Comparison of ENCODE assay signal across 12 cellular contexts in the genomic region with DNA sequence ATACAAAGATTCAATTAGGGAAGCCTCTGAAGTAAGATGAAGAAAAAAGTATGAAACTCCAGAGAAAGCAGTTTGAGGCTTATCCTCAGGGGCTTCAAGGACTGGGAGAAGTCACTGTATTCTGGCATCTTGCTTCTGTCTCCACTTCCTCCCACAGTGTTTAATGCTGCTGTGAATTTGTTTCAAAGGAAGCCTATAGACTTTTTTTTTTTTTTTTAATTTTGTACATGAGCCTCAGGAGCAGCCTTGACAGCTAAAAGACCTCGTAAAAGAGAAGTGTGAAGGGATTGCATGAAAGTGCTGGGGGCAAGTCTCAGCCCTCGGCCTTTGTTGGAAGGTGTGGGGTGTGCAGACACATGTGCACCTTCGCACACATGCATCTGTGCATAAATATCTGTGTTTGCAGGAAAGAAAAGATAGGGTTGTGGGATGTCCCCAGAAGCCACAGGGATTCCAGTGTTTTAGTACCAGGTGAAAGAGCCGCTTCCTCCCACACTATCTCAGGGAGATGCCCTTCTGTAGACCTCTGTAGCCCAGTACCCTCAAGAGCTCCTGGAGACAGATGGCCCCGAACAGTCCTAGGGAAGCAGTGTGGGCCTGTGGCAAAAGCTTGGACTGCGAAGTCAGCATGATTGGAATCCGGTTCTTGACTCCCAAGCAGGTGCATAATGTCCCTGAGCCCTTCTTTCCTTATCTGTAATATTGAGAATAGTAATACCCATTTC.
DNase-seq lines count a peak whose midpoint lies in the region; ATAC-seq, FAIRE-seq and TF ChIP-seq lines count a peak whose summit lies in the region.
"Had no signal": no experiment of that assay in that cellular context is flagged by ENCODE, and none has a peak within 500 bp of the region (broad histone marks: within the 10 kb centered on the region; RNA-seq: fewer than 3 reads in every experiment).

No MANE protein-coding gene starts in this region.

- H3K36me3 Mint-ChIP-seq in chondrocyte (ENCODE audit: low read depth), result peaks cover 7% of the 10 kb centered on the region
- H3K36me3 Mint-ChIP-seq in natural killer cell treated with Interleukin-12 subunit alpha and Interleukin-12 subunit beta and Interleukin-15 and Interleukin-18, amount 100 ng/mL, for 72 hours, result peaks cover 12% of the 10 kb centered on the region

- in situ Hi-C loops in KBM-7 (cut with MboI; ENCODE audit: low pct_unique_long_range_greater_than_20kb, low sequenced_read_pairs), result no loop called here
- in situ Hi-C loops in HAP-1 (cut with MboI; ENCODE audit: low sequenced_read_pairs), result no loop called here

- no peak for TF ChIP-seq RAD21 in A549 (conservative IDR thresholded peaks at IDR 0.05 in 1 of 2, IDR thresholded peaks at IDR 0.05 in 1 of 2)

- POLR2A ChIA-PET in A549 (lab: Yijun Ruan, JAX), result no interaction called here

- no peaks in the 10 kb centered on the region for H3K27me3 ChIP-seq in HAP-1 (ENCODE audit: low read depth)
- H3K27me3 ChIP-seq: heart left ventricle had no signal

- H3K4me3 ChIP-seq in A549 (no peak overlapping the region), HAP-1 (no peak overlapping the region)
- H3K4me3 ChIP-seq: heart left ventricle had no signal

- H3K4me2 ChIP-seq in A549, result peak overlapping the region; percentile 53; the same call in 2 of the 3 replicates
- H3K4me2 ChIP-seq: KMS-11 had no signal

- WGBS in A549 (ENCODE audit: missing lambda C conversion rate), result 89% methylated on average over 7 of the region's 7 CpGs

- H3K4me1 ChIP-seq in A549 (peaks cover 28% of the 10 kb centered on the region), HAP-1 (peaks cover 6% of the 10 kb centered on the region; the same call in 1 of the 2 replicates)

- no peak overlapping the region for H3K4me3 Mint-ChIP-seq in chondrocyte (ENCODE audit: unreplicated experiment)
- no peak overlapping the region for H3K4me3 Mint-ChIP-seq in natural killer cell treated with Interleukin-12 subunit alpha and Interleukin-12 subunit beta and Interleukin-15 and Interleukin-18, amount 100 ng/mL, for 72 hours

- H3K4me1 Mint-ChIP-seq in chondrocyte (ENCODE audit: low read depth), result peaks cover 54% of the 10 kb centered on the region
- H3K4me1 Mint-ChIP-seq in natural killer cell treated with Interleukin-12 subunit alpha and Interleukin-12 subunit beta and Interleukin-15 and Interleukin-18, amount 100 ng/mL, for 72 hours (ENCODE audit: low read depth in 2 of 2), result peaks cover 13 to 20% of the 10 kb centered on the region in 2 donors

- no peak for TF ChIP-seq EP300 in A549 (IDR thresholded peaks at IDR 0.05)

- CTCF ChIA-PET in A549 (lab: Yijun Ruan, JAX), result no interaction called here

- H3K36me3 ChIP-seq in HAP-1 (replicated peaks), result no peaks in the 10 kb centered on the region

- no peak for TF ChIP-seq CTCF in A549 (IDR thresholded peaks at IDR 0.05)
- no peak for TF ChIP-seq CTCF in chondrocyte (IDR thresholded peaks at IDR 0.05)

- H3K9me3 ChIP-seq in A549, result no peaks in the 10 kb centered on the region
- H3K9me3 ChIP-seq in HAP-1, result no peaks in the 10 kb centered on the region
- H3K9me3 ChIP-seq: heart left ventricle had no signal

- H3K27ac Mint-ChIP-seq in chondrocyte (ENCODE audit: unreplicated experiment), result peak overlapping the region; percentile 84
- peak overlapping the region; percentile 30 to 49 for H3K27ac Mint-ChIP-seq in natural killer cell treated with Interleukin-12 subunit alpha and Interleukin-12 subunit beta and Interleukin-15 and Interleukin-18, amount 100 ng/mL, for 72 hours
- H3K27ac Mint-ChIP-seq: activated naive CD4-positive, alpha-beta T cell treated with anti-CD3 and anti-CD28 coated beads, Interleukin-2, amount 50 U/mL, for 24 hours had no signal

- peak overlapping the region in 1 of 2 experiments; percentile 60; a peak in 3 of 6 replicates for H3K27ac ChIP-seq in A549
- H3K27ac ChIP-seq: KMS-11 had no signal

- no peak for TF ChIP-seq POLR2A in A549 (IDR thresholded peaks at IDR 0.05; ENCODE audit: low read length)

- H3K9me3 Mint-ChIP-seq in chondrocyte (ENCODE audit: low read depth), result no peaks in the 10 kb centered on the region
- H3K9me3 Mint-ChIP-seq in natural killer cell treated with Interleukin-12 subunit alpha and Interleukin-12 subunit beta and Interleukin-15 and Interleukin-18, amount 100 ng/mL, for 72 hours, result no peaks in the 10 kb centered on the region
- H3K9me3 Mint-ChIP-seq: activated naive CD4-positive, alpha-beta T cell treated with anti-CD3 and anti-CD28 coated beads, Interleukin-2, amount 50 U/mL, for 24 hours had no signal

- DNase-seq in A549 (ENCODE audit: low read depth in 1 of 2, low spot score in 1 of 2), result no peak
- peak; percentile 64 for DNase-seq in KBM-7
- no peak for DNase-seq in chondrocyte (ENCODE audit: low spot score)
- DNase-seq in natural killer cell treated with Interleukin-12 subunit alpha and Interleukin-12 subunit beta and Interleukin-15 and Interleukin-18, amount 100 ng/mL, for 72 hours (ENCODE audit: low spot score), result no peak
- DNase-seq in HAP-1 (ENCODE audit: low spot score in 2 of 2), result no peak
- no peak for DNase-seq in NCI-H2029 (lab: John Stamatoyannopoulos, UW)
- DNase-seq: effector memory CD4-positive, alpha-beta T cell had no signal

- FAIRE-seq in A549 (lab: Jason Lieb, UNC), result no peak

- no peaks in the 10 kb centered on the region for H3K27me3 Mint-ChIP-seq in chondrocyte (ENCODE audit: low read depth)
- H3K27me3 Mint-ChIP-seq in natural killer cell treated with Interleukin-12 subunit alpha and Interleukin-12 subunit beta and Interleukin-15 and Interleukin-18, amount 100 ng/mL, for 72 hours, result no peaks in the 10 kb centered on the region
- H3K27me3 Mint-ChIP-seq: activated naive CD4-positive, alpha-beta T cell treated with anti-CD3 and anti-CD28 coated beads, Interleukin-2, amount 50 U/mL, for 24 hours had no signal

- peak in 1 of 2 experiments; percentile 34; a peak in 3 of 6 replicates for ATAC-seq in A549
- no peak for ATAC-seq in natural killer cell treated with Interleukin-12 subunit alpha and Interleukin-12 subunit beta and Interleukin-15 and Interleukin-18, amount 100 ng/mL, for 72 hours
- ATAC-seq in HG02840 (IDR thresholded peaks at IDR 0.05; ENCODE audit: low FRiP score, unreplicated experiment), result no peak
- ATAC-seq in GM21576 (IDR thresholded peaks at IDR 0.05; ENCODE audit: unreplicated experiment), result no peak

TF ChIP-seq in A549, 52 proteins besides CTCF, POLR2A, EP300 and RAD21:
- no peak for TF ChIP-seq ZFP36 (IDR thresholded peaks at IDR 0.05; ENCODE audit: borderline replicate concordance, partially characterized antibody)
- no peak for TF ChIP-seq CBX8 (IDR thresholded peaks at IDR 0.05)
- TF ChIP-seq KDM5A (IDR thresholded peaks at IDR 0.05), result no peak
- TF ChIP-seq HOXB5 (CRISPR knock-in tag; IDR thresholded peaks at IDR 0.05), result no peak
- no peak for TF ChIP-seq SREBF2 (IDR thresholded peaks at IDR 0.05)
- TF ChIP-seq MAFK (IDR thresholded peaks at IDR 0.05; ENCODE audit: partially characterized antibody), result no peak
- TF ChIP-seq HOXA7 (CRISPR knock-in tag; IDR thresholded peaks at IDR 0.05), result no peak
- TF ChIP-seq, protein P1, sequence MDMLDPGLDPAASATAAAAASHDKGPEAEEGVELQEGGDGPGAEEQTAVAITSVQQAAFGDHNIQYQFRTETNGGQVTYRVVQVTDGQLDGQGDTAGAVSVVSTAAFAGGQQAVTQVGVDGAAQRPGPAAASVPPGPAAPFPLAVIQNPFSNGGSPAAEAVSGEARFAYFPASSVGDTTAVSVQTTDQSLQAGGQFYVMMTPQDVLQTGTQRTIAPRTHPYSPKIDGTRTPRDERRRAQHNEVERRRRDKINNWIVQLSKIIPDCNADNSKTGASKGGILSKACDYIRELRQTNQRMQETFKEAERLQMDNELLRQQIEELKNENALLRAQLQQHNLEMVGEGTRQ (IDR thresholded peaks at IDR 0.05), result no peak
- TF ChIP-seq, protein P2, sequence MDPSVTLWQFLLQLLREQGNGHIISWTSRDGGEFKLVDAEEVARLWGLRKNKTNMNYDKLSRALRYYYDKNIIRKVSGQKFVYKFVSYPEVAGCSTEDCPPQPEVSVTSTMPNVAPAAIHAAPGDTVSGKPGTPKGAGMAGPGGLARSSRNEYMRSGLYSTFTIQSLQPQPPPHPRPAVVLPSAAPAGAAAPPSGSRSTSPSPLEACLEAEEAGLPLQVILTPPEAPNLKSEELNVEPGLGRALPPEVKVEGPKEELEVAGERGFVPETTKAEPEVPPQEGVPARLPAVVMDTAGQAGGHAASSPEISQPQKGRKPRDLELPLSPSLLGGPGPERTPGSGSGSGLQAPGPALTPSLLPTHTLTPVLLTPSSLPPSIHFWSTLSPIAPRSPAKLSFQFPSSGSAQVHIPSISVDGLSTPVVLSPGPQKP (IDR thresholded peaks at IDR 0.05; ENCODE audit: low read depth, low read length), result no peak
- no peak for TF ChIP-seq FOSL2 (IDR thresholded peaks at IDR 0.05)
- TF ChIP-seq FOSL2 (CRISPR knock-in tag; IDR thresholded peaks at IDR 0.05), result no peak
- no peak for TF ChIP-seq JUN (IDR thresholded peaks at IDR 0.05)
- no peak for TF ChIP-seq NFE2L2 (conservative IDR thresholded peaks at IDR 0.05; ENCODE audit: low read length)
- TF ChIP-seq, protein P3, sequence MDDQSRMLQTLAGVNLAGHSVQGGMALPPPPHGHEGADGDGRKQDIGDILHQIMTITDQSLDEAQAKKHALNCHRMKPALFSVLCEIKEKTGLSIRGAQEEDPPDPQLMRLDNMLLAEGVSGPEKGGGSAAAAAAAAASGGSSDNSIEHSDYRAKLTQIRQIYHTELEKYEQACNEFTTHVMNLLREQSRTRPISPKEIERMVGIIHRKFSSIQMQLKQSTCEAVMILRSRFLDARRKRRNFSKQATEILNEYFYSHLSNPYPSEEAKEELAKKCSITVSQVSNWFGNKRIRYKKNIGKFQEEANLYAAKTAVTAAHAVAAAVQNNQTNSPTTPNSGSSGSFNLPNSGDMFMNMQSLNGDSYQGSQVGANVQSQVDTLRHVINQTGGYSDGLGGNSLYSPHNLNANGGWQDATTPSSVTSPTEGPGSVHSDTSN (IDR thresholded peaks at IDR 0.05), result no peak
- TF ChIP-seq EHMT2 (IDR thresholded peaks at IDR 0.05; ENCODE audit: low read depth), result no peak
- no peak for TF ChIP-seq ZNF302 (CRISPR knock-in tag; IDR thresholded peaks at IDR 0.05)
